In the genomic region with DNA sequence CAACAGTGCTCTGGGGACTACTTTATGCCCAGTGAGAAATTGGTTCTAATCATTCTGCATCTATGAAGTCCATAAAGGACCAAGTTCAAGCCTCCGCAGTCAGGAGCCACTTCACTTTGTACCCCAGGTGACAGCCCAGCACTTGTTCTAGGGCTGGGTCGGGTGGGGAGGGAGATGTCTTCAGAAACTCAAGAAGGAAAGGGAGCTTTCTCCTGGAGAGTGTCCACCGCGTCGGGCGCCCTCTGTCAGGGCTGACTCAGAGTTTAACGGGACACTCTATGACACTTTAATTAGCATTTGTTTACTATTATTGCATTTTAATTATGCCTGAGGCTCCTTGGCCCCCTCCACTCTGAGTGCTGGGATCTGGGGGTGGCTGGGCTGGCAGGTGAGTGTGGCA, we compare ENCODE assay signal across 1 cellular context.
TF ChIP-seq lines count a peak whose summit lies in the region.

No MANE protein-coding gene starts in this region.

TF ChIP-seq in SK-N-SH treated with all-trans-retinoic acid at 6 μM for 48 hours, 23 proteins besides CTCF, POLR2A, EP300 and RAD21 (continued from another document):
- TF ChIP-seq, protein P1, sequence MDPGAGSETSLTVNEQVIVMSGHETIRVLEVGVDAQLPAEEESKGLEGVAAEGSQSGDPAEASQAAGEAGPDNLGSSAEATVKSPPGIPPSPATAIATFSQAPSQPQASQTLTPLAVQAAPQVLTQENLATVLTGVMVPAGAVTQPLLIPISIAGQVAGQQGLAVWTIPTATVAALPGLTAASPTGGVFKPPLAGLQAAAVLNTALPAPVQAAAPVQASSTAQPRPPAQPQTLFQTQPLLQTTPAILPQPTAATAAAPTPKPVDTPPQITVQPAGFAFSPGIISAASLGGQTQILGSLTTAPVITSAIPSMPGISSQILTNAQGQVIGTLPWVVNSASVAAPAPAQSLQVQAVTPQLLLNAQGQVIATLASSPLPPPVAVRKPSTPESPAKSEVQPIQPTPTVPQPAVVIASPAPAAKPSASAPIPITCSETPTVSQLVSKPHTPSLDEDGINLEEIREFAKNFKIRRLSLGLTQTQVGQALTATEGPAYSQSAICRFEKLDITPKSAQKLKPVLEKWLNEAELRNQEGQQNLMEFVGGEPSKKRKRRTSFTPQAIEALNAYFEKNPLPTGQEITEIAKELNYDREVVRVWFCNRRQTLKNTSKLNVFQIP (CRISPR knock-in tag; IDR thresholded peaks at IDR 0.05; ENCODE audit: borderline replicate concordance, low read depth): no peak
- TF ChIP-seq RARB (CRISPR knock-in tag; IDR thresholded peaks at IDR 0.05) (no peak), ZNF565 (CRISPR knock-in tag; conservative IDR thresholded peaks at IDR 0.05; ENCODE audit: low read depth) (no peak), ZFP30 (CRISPR knock-in tag; IDR thresholded peaks at IDR 0.05) (no peak)
